ENCODE assay signal across 27 cellular contexts in genomic region chr12:90569685-90570084, GRCh38.
"Had no signal": no experiment of that assay in that cellular context is flagged by ENCODE, and none has a peak within 500 bp of the region (broad histone marks: within the 10 kb centered on the region; RNA-seq: fewer than 3 reads in every experiment).

No MANE protein-coding gene starts in this region.

- H3K27ac ChIP-seq: left lung, lower lobe of right lung, pancreas, prostate gland, skin epidermis, suprapubic skin, thoracic aorta, tibial artery, upper lobe of right lung had no signal

- DNase-seq: hypothalamus; immature natural killer cell; kidney; left colon; left lung; lower lobe of right lung; mammary epithelial cell; mesenchymal stem cell; naive thymus-derived CD8-positive, alpha-beta T cell; nucleus accumbens; pancreas; retina; stimulated activated CD4-positive, alpha-beta T cell treated with anti-CD3 and anti-CD28 coated beads, Interleukin-12 subunit alpha, Interleukin-12 subunit beta, amount 100 ng/mL, for 4 hours; stimulated activated CD4-positive, alpha-beta T cell treated with anti-CD3 and anti-CD28 coated beads, Interleukin-15, amount 100 ng/mL, for 24 hours; stimulated activated CD4-positive, alpha-beta T cell treated with anti-CD3 and anti-CD28 coated beads, Interleukin-2, amount 100 ng/mL, for 24 hours; stimulated activated CD4-positive, alpha-beta T cell treated with anti-CD3 and anti-CD28 coated beads, Interleukin-4, amount 100 ng/mL, for 1 hour; stimulated activated naive B cell treated with anti-CD40 and anti-IgM and Interleukin-4, amounts not matched to agents 10 μg/mL and 1 μg/mL and 100 μg/mL, for 72 hours; stimulated activated naive CD8-positive, alpha-beta T cell treated with anti-CD3 and anti-CD28 coated beads, Interleukin-15, Interleukin-2, amounts not matched to agents 100 U/mL and 50 U/mL, for 24 hours; tibial artery; trophoblast cell; upper lobe of right lung had no signal

- H3K4me1 ChIP-seq: left lung, lower lobe of right lung, pancreas, prostate gland, suprapubic skin, tibial artery, upper lobe of right lung had no signal

- H3K27me3 ChIP-seq: left lung, pancreas, suprapubic skin, tibial artery, upper lobe of right lung had no signal

- H3K9me3 ChIP-seq: lower lobe of right lung, pancreas, prostate gland, thoracic aorta, tibial artery, upper lobe of right lung had no signal

- ATAC-seq: left colon; left lung; lower lobe of right lung; naive thymus-derived CD8-positive, alpha-beta T cell; pancreas; right cardiac atrium; sciatic nerve; stimulated activated naive B cell treated with anti-CD40 and anti-IgM and Interleukin-4, amounts not matched to agents 10 μg/mL and 1 μg/mL and 100 μg/mL, for 72 hours; stimulated activated naive CD8-positive, alpha-beta T cell treated with anti-CD3 and anti-CD28 coated beads, Interleukin-15, Interleukin-2, amounts not matched to agents 100 U/mL and 50 U/mL, for 24 hours; upper lobe of right lung had no signal

- H3K36me3 ChIP-seq: left lung, lower lobe of right lung, pancreas, prostate gland, suprapubic skin, thoracic aorta, tibial artery, upper lobe of right lung had no signal

- H3K4me3 ChIP-seq: left lung, lower lobe of right lung, pancreas, prostate gland, skin epidermis, suprapubic skin, thoracic aorta, tibial artery, upper lobe of right lung had no signal
